In the genomic region with DNA sequence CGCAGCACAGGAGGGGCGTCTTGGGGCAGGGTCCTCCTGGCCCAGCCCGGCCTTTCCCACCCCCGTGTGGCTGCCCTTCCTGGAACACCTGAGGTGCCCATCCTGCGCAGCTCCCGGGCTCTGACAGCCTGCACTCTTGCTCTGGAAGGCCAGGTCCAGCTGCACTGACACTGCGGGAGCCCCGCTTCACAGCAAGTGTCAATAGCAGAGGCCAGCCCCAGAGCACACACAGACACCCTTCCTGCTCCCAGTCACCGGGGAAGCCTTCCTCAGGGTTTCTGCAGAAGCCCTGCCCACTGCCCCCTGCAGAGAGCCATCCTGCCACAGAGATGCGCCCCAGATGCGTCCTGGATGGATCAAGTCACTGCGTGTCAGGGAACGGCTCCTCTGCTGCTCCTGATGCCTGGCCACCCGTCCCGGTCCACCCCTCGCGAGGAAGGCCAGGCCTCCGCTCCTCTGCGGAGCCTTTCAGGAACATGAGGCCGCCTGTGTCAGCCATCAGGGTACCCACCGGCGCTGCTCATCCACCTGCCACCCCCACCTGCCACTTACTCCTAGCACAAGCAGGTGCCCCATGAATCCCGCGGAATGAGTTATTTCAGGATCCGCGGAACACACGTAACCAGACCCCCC, we compare ENCODE assay signal across 1 cellular context.
TF ChIP-seq lines count a peak whose summit lies in the region.

No MANE protein-coding gene starts in this region.

TF ChIP-seq in H1, 55 proteins besides CTCF, POLR2A, EP300 and RAD21:
- TF ChIP-seq SRF (IDR thresholded peaks at IDR 0.05; ENCODE audit: low read depth, low read length) = no peak
- TF ChIP-seq RBBP5 (IDR thresholded peaks at IDR 0.05; ENCODE audit: borderline replicate concordance, low read depth, low read length) = no peak
- no peak for TF ChIP-seq YY1 (IDR thresholded peaks at IDR 0.05; ENCODE audit: low read depth, low read length)
- no peak for TF ChIP-seq RFX5 (IDR thresholded peaks at IDR 0.05; ENCODE audit: borderline replicate concordance, low read depth, low read length)
- no peak for TF ChIP-seq SIX5 (IDR thresholded peaks at IDR 0.05; ENCODE audit: low read depth, low read length)
- no peak for TF ChIP-seq EGR1 (IDR thresholded peaks at IDR 0.05; ENCODE audit: borderline replicate concordance, low read depth, low read length)
- no peak for TF ChIP-seq KDM4A (IDR thresholded peaks at IDR 0.05; ENCODE audit: low read depth, low read length, severe bottlenecking)
- TF ChIP-seq POLR2AphosphoS5 (IDR thresholded peaks at IDR 0.05; ENCODE audit: low read depth, low read length) = no peak
- TF ChIP-seq BRCA1 (IDR thresholded peaks at IDR 0.05; ENCODE audit: low read depth, low read length) = no peak
- no peak for TF ChIP-seq EZH2 (IDR thresholded peaks at IDR 0.05; ENCODE audit: low read depth, low read length, severe bottlenecking)
- TF ChIP-seq SIRT6 (IDR thresholded peaks at IDR 0.05; ENCODE audit: low read length) = no peak
- TF ChIP-seq GABPA (IDR thresholded peaks at IDR 0.05; ENCODE audit: borderline replicate concordance, insufficient read depth, low read length) = no peak
- TF ChIP-seq SP2 (IDR thresholded peaks at IDR 0.05; ENCODE audit: low read length) = no peak
- no peak for TF ChIP-seq NANOG (IDR thresholded peaks at IDR 0.05; ENCODE audit: insufficient read depth, low read depth, low read length, poor library complexity, severe bottlenecking)
TF ChIP-seq in H1: peak in this region for 0.
